Comparison of ENCODE assay signal across 27 cellular contexts in genomic region chr4:112422644-112423043, GRCh38.
"Had no signal": no experiment of that assay in that cellular context is flagged by ENCODE, and none has a peak within 500 bp of the region (broad histone marks: within the 10 kb centered on the region; RNA-seq: fewer than 3 reads in every experiment).

No MANE protein-coding gene starts in this region.

- H3K36me3 ChIP-seq: neural progenitor cell, thyroid gland, vagina had no signal

- H3K9ac ChIP-seq: neural progenitor cell, parathyroid adenoma had no signal

- H3K27ac ChIP-seq: esophagus squamous epithelium, heart right ventricle, neural progenitor cell, parathyroid adenoma, right lobe of liver, stomach, thyroid gland, vagina had no signal

- H3K4me3 ChIP-seq: esophagus squamous epithelium, heart right ventricle, left lung, mucosa of descending colon, neural progenitor cell, right lobe of liver, smooth muscle cell, stomach, thyroid gland, vagina had no signal

- ATAC-seq: heart right ventricle; left cardiac atrium; left lung; mucosa of descending colon; naive thymus-derived CD4-positive, alpha-beta T cell; right lobe of liver had no signal

- H3K4me3 Mint-ChIP-seq: mesothelial cell of epicardium; naive thymus-derived CD4-positive, alpha-beta T cell; nephron; neural progenitor cell had no signal

- H3K9me3 Mint-ChIP-seq: naive thymus-derived CD4-positive, alpha-beta T cell; nephron; neural progenitor cell had no signal

- H3K36me3 Mint-ChIP-seq: neural progenitor cell had no signal

- H3K4me1 ChIP-seq: esophagus squamous epithelium, heart right ventricle, left lung, parathyroid adenoma, right lobe of liver, stomach, thyroid gland, vagina had no signal

- H2AFZ ChIP-seq: neural progenitor cell, parathyroid adenoma had no signal

- H3K27ac Mint-ChIP-seq: progenitor cell of endocrine pancreas had no signal

- H3K4me2 ChIP-seq: neural progenitor cell, smooth muscle cell had no signal

- H3K27me3 ChIP-seq: esophagus squamous epithelium, heart right ventricle, left lung, right lobe of liver, stomach, thyroid gland, vagina had no signal

- H3K79me2 ChIP-seq: parathyroid adenoma had no signal

- DNase-seq: dermis blood vessel endothelial cell; effector memory CD4-positive, alpha-beta T cell; esophagus squamous epithelium; foreskin melanocyte; glutamatergic neuron; heart right ventricle; hippocampal formation; left cardiac atrium; left lung; mesenchymal stem cell; mucosa of descending colon; naive thymus-derived CD4-positive, alpha-beta T cell; right lobe of liver; stimulated activated CD4-positive, alpha-beta T cell treated with anti-CD3 and anti-CD28 coated beads, Interleukin-12 subunit alpha, Interleukin-12 subunit beta, amount 100 ng/mL, for 4 hours; stimulated activated CD4-positive, alpha-beta T cell treated with anti-CD3 and anti-CD28 coated beads, Interleukin-1b, Interleukin-23, amount 100 ng/mL, for 48 hours; stimulated activated CD4-positive, alpha-beta T cell treated with anti-CD3 and anti-CD28 coated beads, Interleukin-4, amount 100 ng/mL, for 1 hour; stimulated activated CD8-positive, alpha-beta memory T cell treated with anti-CD3 and anti-CD28 coated beads, Interleukin-4, amount 100 ng/mL, for 48 hours; stimulated activated naive CD4-positive, alpha-beta T cell treated with Interleukin-2 at 50 U/mL for 16 hours; stomach; thyroid gland had no signal

- H3K27me3 Mint-ChIP-seq: naive thymus-derived CD4-positive, alpha-beta T cell had no signal

- H3K9me3 ChIP-seq: esophagus squamous epithelium, heart right ventricle, left lung, mucosa of descending colon, right lobe of liver, stomach, thyroid gland, vagina had no signal
